Comparison of ENCODE assay signal across 1 cellular context in genomic region chr5:156475182-156475830, GRCh38.
TF ChIP-seq lines count a peak whose summit lies in the region.

No MANE protein-coding gene starts in this region.

TF ChIP-seq in GM23338, 12 proteins besides CTCF, POLR2A, EP300 and RAD21 (continued from another document):
- TF ChIP-seq ZNF462 (CRISPR knock-in tag; IDR thresholded peaks at IDR 0.05) (no peak), EZH2 (IDR thresholded peaks at IDR 0.05; ENCODE audit: low read depth, unreplicated experiment) (no peak), ZNF331 (CRISPR knock-in tag; IDR thresholded peaks at IDR 0.05; ENCODE audit: low read depth) (no peak), EZH2phosphoT487 (IDR thresholded peaks at IDR 0.05; ENCODE audit: unreplicated experiment) (no peak), ETS1 (IDR thresholded peaks at IDR 0.05) (no peak), POLR2AphosphoS5 (IDR thresholded peaks at IDR 0.05; ENCODE audit: low read depth) (no peak)
